Comparison of ENCODE assay signal across 9 cellular contexts in genomic region chr4:85842540-85842939, GRCh38.
A peak's percentile ranks its signal among the peaks of the same experiment; 100 is the strongest.
DNase-seq lines count a peak whose midpoint lies in the region; ATAC-seq, FAIRE-seq and TF ChIP-seq lines count a peak whose summit lies in the region.
"Had no signal": no experiment of that assay in that cellular context is flagged by ENCODE, and none has a peak within 500 bp of the region (broad histone marks: within the 10 kb centered on the region; RNA-seq: fewer than 3 reads in every experiment).

No MANE protein-coding gene starts in this region.

- H3K4me3 ChIP-seq in endothelial cell of umbilical vein (replicated peaks in 1 of 3; ENCODE audit: insufficient read depth in 1 of 3, low read depth in 1 of 3, low read length in 3 of 3) (peak overlapping the region in 1 of 3 experiments; percentile 29), parathyroid adenoma (ENCODE audit: low read depth, low read length) (no peak overlapping the region)

- no peak overlapping the region for H3K27ac Mint-ChIP-seq in activated CD4-positive, alpha-beta memory T cell treated with anti-CD3 and anti-CD28 coated beads for 36 hours

- dilution Hi-C loops in endothelial cell of umbilical vein (cut with MboI; ENCODE audit: extremely low pct_ligation_motif_present, low sequenced_read_pairs), result no loop called here

- peaks cover 2% of the 10 kb centered on the region for H3K9me3 Mint-ChIP-seq in activated CD4-positive, alpha-beta memory T cell treated with anti-CD3 and anti-CD28 coated beads for 36 hours

- no peaks in the 10 kb centered on the region for H3K27me3 Mint-ChIP-seq in activated CD4-positive, alpha-beta memory T cell treated with anti-CD3 and anti-CD28 coated beads for 36 hours

- DNase-seq in NOMO-1 treated with dmso at 0.1 percent for 144 hours (lab: John Stamatoyannopoulos, UW; ENCODE audit: unreplicated experiment) (peak; percentile 78), endothelial cell of umbilical vein (ENCODE audit: low read depth, low spot score) (peak; percentile 96), DMS53 treated with DMSO at 0.1 percent for 48 hours (lab: John Stamatoyannopoulos, UW; ENCODE audit: unreplicated experiment) (no peak)
- DNase-seq in activated CD4-positive, alpha-beta memory T cell treated with anti-CD3 and anti-CD28 coated beads for 36 hours, result no peak
- DNase-seq: NCI-H1436 treated with DMSO at 0.1 percent for 48 hours had no signal

- intact Hi-C loops in endothelial cell of umbilical vein (cut with micrococcal nuclease), result loop anchor here (1.0 kb wide), 3 partner anchors 59 to 195 kb away; no protein-coding TSS in a partner anchor
- intact Hi-C loops in activated CD4-positive, alpha-beta memory T cell treated with anti-CD3 and anti-CD28 coated beads for 36 hours (cut with micrococcal nuclease), result no loop called here

- BruUV-seq in endothelial cell of umbilical vein (replicated peaks; lab: Mats Ljungman, UMichigan), result no TSS peak

- POLR2A ChIA-PET in endothelial cell of umbilical vein (lab: Charles Lee), result no interaction called here
- POLR2A ChIA-PET in activated CD4-positive, alpha-beta memory T cell treated with anti-CD3 and anti-CD28 coated beads for 36 hours (lab: Charles Lee), result no interaction called here

- no peak overlapping the region for H2AFZ ChIP-seq in endothelial cell of umbilical vein (ENCODE audit: low read depth, low read length)
- H2AFZ ChIP-seq in parathyroid adenoma, result no peak overlapping the region

- no peaks in the 10 kb centered on the region for H3K36me3 Mint-ChIP-seq in activated CD4-positive, alpha-beta memory T cell treated with anti-CD3 and anti-CD28 coated beads for 36 hours

- no peak for TF ChIP-seq POLR2A in endothelial cell of umbilical vein (IDR thresholded peaks at IDR 0.05; ENCODE audit: low read depth, low read length)

- H3K9me3 ChIP-seq in endothelial cell of umbilical vein (replicated peaks; ENCODE audit: control insufficient read depth, insufficient read depth, low read length) (no peaks in the 10 kb centered on the region), parathyroid adenoma (ENCODE audit: control insufficient read depth, low read length) (no peaks in the 10 kb centered on the region)

- H3K4me2 ChIP-seq in endothelial cell of umbilical vein (ENCODE audit: insufficient read depth, low read length), result peak overlapping the region; percentile 65
- H3K4me2 ChIP-seq in parathyroid adenoma (ENCODE audit: low read length), result no peak overlapping the region

- no peaks in the 10 kb centered on the region for H3K4me1 Mint-ChIP-seq in activated CD4-positive, alpha-beta memory T cell treated with anti-CD3 and anti-CD28 coated beads for 36 hours (ENCODE audit: low read depth)

- H3K27me3 ChIP-seq in endothelial cell of umbilical vein (ENCODE audit: control insufficient read depth in 2 of 2, insufficient read depth in 2 of 2, low read length in 2 of 2) (no peaks in the 10 kb centered on the region), parathyroid adenoma (ENCODE audit: control insufficient read depth, insufficient read depth, low read length) (no peaks in the 10 kb centered on the region)

- peak overlapping the region; percentile 95 for H3K27ac ChIP-seq in endothelial cell of umbilical vein (ENCODE audit: insufficient read depth, low read depth, low read length)
- peak overlapping the region; percentile 24 for H3K27ac ChIP-seq in parathyroid adenoma

- peak; percentile 60 for FAIRE-seq in endothelial cell of umbilical vein (lab: Jason Lieb, UNC)

- H3K79me2 ChIP-seq in endothelial cell of umbilical vein (ENCODE audit: control insufficient read depth, insufficient read depth, low read length) (peaks cover 98% of the 10 kb centered on the region), parathyroid adenoma (no peaks in the 10 kb centered on the region)

- CTCF ChIA-PET in endothelial cell of umbilical vein (lab: Charles Lee), result interaction anchor here (0.7 to 2.2 kb wide), 8 partner anchors 9 to 127 kb away, joined by 3 to 14 read pairs (median 4); no protein-coding TSS in a partner anchor
- CTCF ChIA-PET in activated CD4-positive, alpha-beta memory T cell treated with anti-CD3 and anti-CD28 coated beads for 36 hours (lab: Charles Lee), result no interaction called here

- ATAC-seq in GM18907 (IDR thresholded peaks at IDR 0.05; ENCODE audit: unreplicated experiment) (peak; percentile 67), GM18517 (IDR thresholded peaks at IDR 0.05; ENCODE audit: unreplicated experiment) (no peak), GM21723 (IDR thresholded peaks at IDR 0.05; ENCODE audit: unreplicated experiment) (no peak)

- no peaks in the 10 kb centered on the region for H3K9me1 ChIP-seq in endothelial cell of umbilical vein (replicated peaks; ENCODE audit: control insufficient read depth, extremely low read depth, insufficient read depth, low read length)

- peaks cover 24% of the 10 kb centered on the region for H3K4me1 ChIP-seq in endothelial cell of umbilical vein (ENCODE audit: control insufficient read depth, extremely low read depth, insufficient read depth, low read length)
- H3K4me1 ChIP-seq in parathyroid adenoma, result no peaks in the 10 kb centered on the region

- peaks cover 3% of the 10 kb centered on the region for H4K20me1 ChIP-seq in endothelial cell of umbilical vein (replicated peaks; ENCODE audit: control insufficient read depth, extremely low read depth, insufficient read depth, low read length)

- H3K9ac ChIP-seq in endothelial cell of umbilical vein (replicated peaks; ENCODE audit: extremely low read depth, insufficient read depth, low read length) (peak overlapping the region; percentile 85), parathyroid adenoma (no peak overlapping the region)

- H3K36me3 ChIP-seq in endothelial cell of umbilical vein (ENCODE audit: control insufficient read depth in 2 of 2, extremely low read depth in 1 of 2, insufficient read depth in 2 of 2, low read length in 2 of 2) (no peaks in the 10 kb centered on the region), parathyroid adenoma (ENCODE audit: control insufficient read depth, insufficient read depth, low read length) (no peaks in the 10 kb centered on the region)

- H3K4me3 Mint-ChIP-seq in activated CD4-positive, alpha-beta memory T cell treated with anti-CD3 and anti-CD28 coated beads for 36 hours, result no peak overlapping the region

- no peak for TF ChIP-seq CTCF in endothelial cell of umbilical vein (IDR thresholded peaks at IDR 0.05; ENCODE audit: extremely low read depth in 1 of 2, insufficient read depth in 1 of 2, low read depth in 1 of 2, low read length in 2 of 2)
- TF ChIP-seq CTCF in parathyroid adenoma (IDR thresholded peaks at IDR 0.05), result no peak

TF ChIP-seq in endothelial cell of umbilical vein, 7 proteins besides CTCF, POLR2A, EP300 and RAD21:
- no peak for TF ChIP-seq GATA2 (IDR thresholded peaks at IDR 0.05; ENCODE audit: insufficient read depth, insufficient read length, low read depth, low read length)
- no peak for TF ChIP-seq MYC (IDR thresholded peaks at IDR 0.05; ENCODE audit: low read depth, low read length)
- peak; percentile 72 for TF ChIP-seq JUN (IDR thresholded peaks at IDR 0.05; ENCODE audit: borderline replicate concordance, insufficient read depth, insufficient read length, low read depth)
- TF ChIP-seq FOS (IDR thresholded peaks at IDR 0.05; ENCODE audit: borderline replicate concordance, insufficient read depth, low read length), result peak; percentile 22

Comparison
In these comparisons a context has a peak if more than half of its experiments do, and no peak if none do; other contexts are left out.
1. DNase-seq: peak in NOMO-1 treated with dmso at 0.1 percent for 144 hours (single experiment) and endothelial cell of umbilical vein (single experiment); none in activated CD4-positive, alpha-beta memory T cell treated with anti-CD3 and anti-CD28 coated beads for 36 hours (single experiment) and DMS53 treated with DMSO at 0.1 percent for 48 hours (single experiment).